In genomic region chr4:48853604-48854394, GRCh38 we compare ENCODE assay signal across 2 cellular contexts.
TF ChIP-seq lines count a peak whose summit lies in the region.

No MANE protein-coding gene starts in this region.

TF ChIP-seq in HepG2, 621 proteins besides CTCF, POLR2A, EP300 and RAD21:
- TF ChIP-seq SUZ12 (IDR thresholded peaks at IDR 0.05; ENCODE audit: low read depth, low read length): no peak
- TF ChIP-seq LCORL (IDR thresholded peaks at IDR 0.05): no peak
- no peak for TF ChIP-seq LCORL (CRISPR knock-in tag; IDR thresholded peaks at IDR 0.05)
- TF ChIP-seq XBP1 (CRISPR knock-in tag; IDR thresholded peaks at IDR 0.05): no peak
- TF ChIP-seq, protein P1, sequence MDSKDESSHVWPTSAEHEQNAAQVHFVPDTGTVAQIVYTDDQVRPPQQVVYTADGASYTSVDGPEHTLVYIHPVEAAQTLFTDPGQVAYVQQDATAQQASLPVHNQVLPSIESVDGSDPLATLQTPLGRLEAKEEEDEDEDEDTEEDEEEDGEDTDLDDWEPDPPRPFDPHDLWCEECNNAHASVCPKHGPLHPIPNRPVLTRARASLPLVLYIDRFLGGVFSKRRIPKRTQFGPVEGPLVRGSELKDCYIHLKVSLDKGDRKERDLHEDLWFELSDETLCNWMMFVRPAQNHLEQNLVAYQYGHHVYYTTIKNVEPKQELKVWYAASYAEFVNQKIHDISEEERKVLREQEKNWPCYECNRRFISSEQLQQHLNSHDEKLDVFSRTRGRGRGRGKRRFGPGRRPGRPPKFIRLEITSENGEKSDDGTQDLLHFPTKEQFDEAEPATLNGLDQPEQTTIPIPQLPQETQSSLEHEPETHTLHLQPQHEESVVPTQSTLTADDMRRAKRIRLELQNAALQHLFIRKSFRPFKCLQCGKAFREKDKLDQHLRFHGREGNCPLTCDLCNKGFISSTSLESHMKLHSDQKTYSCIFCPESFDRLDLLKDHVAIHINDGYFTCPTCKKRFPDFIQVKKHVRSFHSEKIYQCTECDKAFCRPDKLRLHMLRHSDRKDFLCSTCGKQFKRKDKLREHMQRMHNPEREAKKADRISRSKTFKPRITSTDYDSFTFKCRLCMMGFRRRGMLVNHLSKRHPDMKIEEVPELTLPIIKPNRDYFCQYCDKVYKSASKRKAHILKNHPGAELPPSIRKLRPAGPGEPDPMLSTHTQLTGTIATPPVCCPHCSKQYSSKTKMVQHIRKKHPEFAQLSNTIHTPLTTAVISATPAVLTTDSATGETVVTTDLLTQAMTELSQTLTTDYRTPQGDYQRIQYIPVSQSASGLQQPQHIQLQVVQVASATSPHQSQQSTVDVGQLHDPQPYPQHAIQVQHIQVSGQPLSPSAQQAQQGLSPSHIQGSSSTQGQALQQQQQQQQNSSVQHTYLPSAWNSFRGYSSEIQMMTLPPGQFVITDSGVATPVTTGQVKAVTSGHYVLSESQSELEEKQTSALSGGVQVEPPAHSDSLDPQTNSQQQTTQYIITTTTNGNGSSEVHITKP (CRISPR knock-in tag; IDR thresholded peaks at IDR 0.05; ENCODE audit: low read depth): no peak
- TF ChIP-seq ZBTB1 (CRISPR knock-in tag; IDR thresholded peaks at IDR 0.05; ENCODE audit: borderline replicate concordance): no peak
- no peak for TF ChIP-seq PRMT3 (CRISPR knock-in tag; IDR thresholded peaks at IDR 0.05; ENCODE audit: borderline replicate concordance, low read depth)
- no peak for TF ChIP-seq CREBL2 (CRISPR knock-in tag; IDR thresholded peaks at IDR 0.05; ENCODE audit: borderline replicate concordance)

TF ChIP-seq in K562, 482 proteins besides CTCF, POLR2A, EP300 and RAD21 (continues in another document):
- TF ChIP-seq ZNF318 (IDR thresholded peaks at IDR 0.05; ENCODE audit: borderline replicate concordance in 1 of 2, low read depth in 1 of 2): 0 out of 4 replicates have a peak, but pooled peaks of 1 of the 2 experiments have one; percentile 15
- TF ChIP-seq KLF16 (IDR thresholded peaks at IDR 0.05): peak; percentile 66
- TF ChIP-seq NFIC (IDR thresholded peaks at IDR 0.05): peak; percentile 45; the same call in 1 of the 2 replicates
- TF ChIP-seq TCF3 (CRISPR knock-in tag; IDR thresholded peaks at IDR 0.05): peak; percentile 90
- peak; percentile 90 for TF ChIP-seq TEAD4 (IDR thresholded peaks at IDR 0.05; ENCODE audit: low read length)
- TF ChIP-seq TEAD4 (CRISPR knock-in tag; IDR thresholded peaks at IDR 0.05; ENCODE audit: borderline replicate concordance): no peak
- peak; percentile 55 for TF ChIP-seq STAT5A (IDR thresholded peaks at IDR 0.05; ENCODE audit: borderline replicate concordance, low read length)
- peak; percentile 78 for TF ChIP-seq CCNT2 (IDR thresholded peaks at IDR 0.05; ENCODE audit: borderline replicate concordance, extremely low read depth, insufficient read length, low read depth, low read length)
- TF ChIP-seq PML (IDR thresholded peaks at IDR 0.05; ENCODE audit: low read length): 0 out of 2 replicates have a peak, but pooled peaks have one; percentile 42
- 0 out of 2 replicates have a peak, but pooled peaks have one; percentile 50 for TF ChIP-seq MTA1 (IDR thresholded peaks at IDR 0.05; ENCODE audit: borderline replicate concordance)
- no peak for TF ChIP-seq ID3 (CRISPR knock-in tag; IDR thresholded peaks at IDR 0.05)
- TF ChIP-seq ID3 (tag; IDR thresholded peaks at IDR 0.05): 0 out of 2 replicates have a peak, but pooled peaks have one; percentile 34
- no peak for TF ChIP-seq BDP1 (IDR thresholded peaks at IDR 0.05; ENCODE audit: insufficient read depth, insufficient read length)
- no peak for TF ChIP-seq NR2C1 (IDR thresholded peaks at IDR 0.05)
- no peak for TF ChIP-seq NR2C1 (tag; IDR thresholded peaks at IDR 0.05)
- TF ChIP-seq HDAC1 (IDR thresholded peaks at IDR 0.05): peak in 1 of 2 experiments; percentile 57; a peak in 2 of 4 replicates
- no peak for TF ChIP-seq SIRT6 (IDR thresholded peaks at IDR 0.05; ENCODE audit: low read depth, low read length)
- TF ChIP-seq POLR2H (tag; IDR thresholded peaks at IDR 0.05; ENCODE audit: low read depth): 0 out of 2 replicates have a peak, but pooled peaks have one; percentile 36
- TF ChIP-seq FOSL1 (tag; conservative IDR thresholded peaks at IDR 0.05): peak; percentile 79
- peak; percentile 84 for TF ChIP-seq SOX6 (IDR thresholded peaks at IDR 0.05)
- no peak for TF ChIP-seq ARHGAP35 (IDR thresholded peaks at IDR 0.05; ENCODE audit: partially characterized antibody)
- no peak for TF ChIP-seq NCOA6 (IDR thresholded peaks at IDR 0.05)
- TF ChIP-seq POLR2AphosphoS5 (IDR thresholded peaks at IDR 0.05; ENCODE audit: control insufficient read depth, insufficient read depth, low read depth, low read length): peak; percentile 51; the same call in 1 of the 2 replicates
- TF ChIP-seq ZNF197 (CRISPR knock-in tag; IDR thresholded peaks at IDR 0.05; ENCODE audit: low read depth): no peak
- TF ChIP-seq MTA2 (IDR thresholded peaks at IDR 0.05; ENCODE audit: low read depth): peak; percentile 84
- TF ChIP-seq GABPB1 (CRISPR knock-in tag; IDR thresholded peaks at IDR 0.05): no peak
- TF ChIP-seq MAZ (CRISPR knock-in tag; conservative IDR thresholded peaks at IDR 0.05 in 1 of 2, IDR thresholded peaks at IDR 0.05 in 1 of 2): 0 out of 4 replicates have a peak, but pooled peaks of 1 of the 2 experiments have one; percentile 19
- TF ChIP-seq SMARCE1 (IDR thresholded peaks at IDR 0.05): peak; percentile 91
- peak in 1 of 2 experiments; percentile 70; a peak in 2 of 4 replicates for TF ChIP-seq TBL1XR1 (IDR thresholded peaks at IDR 0.05; ENCODE audit: low read length in 2 of 2)
- peak; percentile 69; the same call in 1 of the 2 replicates for TF ChIP-seq ZSCAN32 (CRISPR knock-in tag; IDR thresholded peaks at IDR 0.05)
- TF ChIP-seq SRSF3 (IDR thresholded peaks at IDR 0.05; ENCODE audit: insufficient read depth, low read length): no peak
- TF ChIP-seq, protein P2, sequence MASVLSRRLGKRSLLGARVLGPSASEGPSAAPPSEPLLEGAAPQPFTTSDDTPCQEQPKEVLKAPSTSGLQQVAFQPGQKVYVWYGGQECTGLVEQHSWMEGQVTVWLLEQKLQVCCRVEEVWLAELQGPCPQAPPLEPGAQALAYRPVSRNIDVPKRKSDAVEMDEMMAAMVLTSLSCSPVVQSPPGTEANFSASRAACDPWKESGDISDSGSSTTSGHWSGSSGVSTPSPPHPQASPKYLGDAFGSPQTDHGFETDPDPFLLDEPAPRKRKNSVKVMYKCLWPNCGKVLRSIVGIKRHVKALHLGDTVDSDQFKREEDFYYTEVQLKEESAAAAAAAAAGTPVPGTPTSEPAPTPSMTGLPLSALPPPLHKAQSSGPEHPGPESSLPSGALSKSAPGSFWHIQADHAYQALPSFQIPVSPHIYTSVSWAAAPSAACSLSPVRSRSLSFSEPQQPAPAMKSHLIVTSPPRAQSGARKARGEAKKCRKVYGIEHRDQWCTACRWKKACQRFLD (CRISPR knock-in tag; IDR thresholded peaks at IDR 0.05): peak; percentile 53; the same call in 1 of the 2 replicates
- peak; percentile 50; the same call in 1 of the 2 replicates for TF ChIP-seq NBN (IDR thresholded peaks at IDR 0.05; ENCODE audit: low read depth)
- TF ChIP-seq ZSCAN29 (IDR thresholded peaks at IDR 0.05): no peak
- TF ChIP-seq, protein P3, sequence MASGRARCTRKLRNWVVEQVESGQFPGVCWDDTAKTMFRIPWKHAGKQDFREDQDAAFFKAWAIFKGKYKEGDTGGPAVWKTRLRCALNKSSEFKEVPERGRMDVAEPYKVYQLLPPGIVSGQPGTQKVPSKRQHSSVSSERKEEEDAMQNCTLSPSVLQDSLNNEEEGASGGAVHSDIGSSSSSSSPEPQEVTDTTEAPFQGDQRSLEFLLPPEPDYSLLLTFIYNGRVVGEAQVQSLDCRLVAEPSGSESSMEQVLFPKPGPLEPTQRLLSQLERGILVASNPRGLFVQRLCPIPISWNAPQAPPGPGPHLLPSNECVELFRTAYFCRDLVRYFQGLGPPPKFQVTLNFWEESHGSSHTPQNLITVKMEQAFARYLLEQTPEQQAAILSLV (tag; IDR thresholded peaks at IDR 0.05): no peak
- peak; percentile 53 for TF ChIP-seq HMGN3 (IDR thresholded peaks at IDR 0.05; ENCODE audit: borderline replicate concordance, extremely low read depth, insufficient read length, low read depth, low read length)
- TF ChIP-seq JUND (IDR thresholded peaks at IDR 0.05; ENCODE audit: borderline replicate concordance, low read depth, low read length): peak; percentile 49; the same call in 1 of the 2 replicates
- peak; percentile 43; the same call in 2 of the 3 replicates for TF ChIP-seq JUND (tag; IDR thresholded peaks at IDR 0.05; ENCODE audit: borderline replicate concordance, low read depth, low read length)
- TF ChIP-seq C11orf30 (IDR thresholded peaks at IDR 0.05; ENCODE audit: low read depth): no peak
- no peak for TF ChIP-seq STAG1 (CRISPR knock-in tag; IDR thresholded peaks at IDR 0.05; ENCODE audit: borderline replicate concordance)
- TF ChIP-seq CHD1 (IDR thresholded peaks at IDR 0.05; ENCODE audit: low read length): no peak
- TF ChIP-seq KDM1A (IDR thresholded peaks at IDR 0.05): peak; percentile 57 to 63
- TF ChIP-seq CBFA2T2 (conservative IDR thresholded peaks at IDR 0.05): peak; percentile 75
- TF ChIP-seq, protein P4, sequence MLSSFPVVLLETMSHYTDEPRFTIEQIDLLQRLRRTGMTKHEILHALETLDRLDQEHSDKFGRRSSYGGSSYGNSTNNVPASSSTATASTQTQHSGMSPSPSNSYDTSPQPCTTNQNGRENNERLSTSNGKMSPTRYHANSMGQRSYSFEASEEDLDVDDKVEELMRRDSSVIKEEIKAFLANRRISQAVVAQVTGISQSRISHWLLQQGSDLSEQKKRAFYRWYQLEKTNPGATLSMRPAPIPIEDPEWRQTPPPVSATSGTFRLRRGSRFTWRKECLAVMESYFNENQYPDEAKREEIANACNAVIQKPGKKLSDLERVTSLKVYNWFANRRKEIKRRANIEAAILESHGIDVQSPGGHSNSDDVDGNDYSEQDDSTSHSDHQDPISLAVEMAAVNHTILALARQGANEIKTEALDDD (IDR thresholded peaks at IDR 0.05): peak; percentile 88
- TF ChIP-seq SP1 (CRISPR knock-in tag; IDR thresholded peaks at IDR 0.05): 0 out of 2 replicates have a peak, but pooled peaks have one; percentile 19
- TF ChIP-seq ZNF778 (CRISPR knock-in tag; IDR thresholded peaks at IDR 0.05): no peak
- 0 out of 2 replicates have a peak, but pooled peaks have one; percentile 6 for TF ChIP-seq NFE2 (IDR thresholded peaks at IDR 0.05; ENCODE audit: low read depth)
- TF ChIP-seq ARID1B (IDR thresholded peaks at IDR 0.05): peak; percentile 96
- peak; percentile 79 for TF ChIP-seq SMARCC2 (IDR thresholded peaks at IDR 0.05; ENCODE audit: low read depth)
- TF ChIP-seq PHB2 (IDR thresholded peaks at IDR 0.05; ENCODE audit: low read depth): 0 out of 2 replicates have a peak, but pooled peaks have one; percentile 22
- TF ChIP-seq CBX3 (IDR thresholded peaks at IDR 0.05; ENCODE audit: borderline replicate concordance in 1 of 2, low read length in 2 of 2): no peak
- TF ChIP-seq FOXA3 (CRISPR knock-in tag; conservative IDR thresholded peaks at IDR 0.05 in 1 of 2, IDR thresholded peaks at IDR 0.05 in 1 of 2): no peak
- TF ChIP-seq GATAD2A (IDR thresholded peaks at IDR 0.05): peak; percentile 70; the same call in 1 of the 2 replicates
- 0 out of 2 replicates have a peak, but pooled peaks have one; percentile 31 for TF ChIP-seq POLR2G (IDR thresholded peaks at IDR 0.05; ENCODE audit: low read depth, low read length)
